10 cellular contexts compared by ENCODE assay signal in genomic region chr9:89743216-89743575, GRCh38.
A peak's percentile ranks its signal among the peaks of the same experiment; 100 is the strongest.
DNase-seq lines count a peak whose midpoint lies in the region; ATAC-seq and TF ChIP-seq lines count a peak whose summit lies in the region.
"Had no signal": no experiment of that assay in that cellular context is flagged by ENCODE, and none has a peak within 500 bp of the region (broad histone marks: within the 10 kb centered on the region; RNA-seq: fewer than 3 reads in every experiment).

No MANE protein-coding gene starts in this region.

- H3K27ac Mint-ChIP-seq in activated CD4-positive, alpha-beta memory T cell treated with anti-CD3 and anti-CD28 coated beads, Interleukin-2, amount 10 ng/mL, durations not matched to agents 7 days and 5 days: peak overlapping the region; percentile 96

- peak overlapping the region; percentile 41 for H3K4me3 Mint-ChIP-seq in activated CD4-positive, alpha-beta memory T cell treated with anti-CD3 and anti-CD28 coated beads, Interleukin-2, amount 10 ng/mL, durations not matched to agents 7 days and 5 days

- H3K4me3 ChIP-seq in gastroesophageal sphincter (no peak overlapping the region), PC-3 (ENCODE audit: low read length) (no peak overlapping the region)
- H3K4me3 ChIP-seq: body of pancreas had no signal

- H3K27ac ChIP-seq in gastroesophageal sphincter (no peak overlapping the region), PC-3 (ENCODE audit: low read length) (no peak overlapping the region)
- H3K27ac ChIP-seq: body of pancreas had no signal

- H3K4me1 ChIP-seq in gastroesophageal sphincter (no peaks in the 10 kb centered on the region), PC-3 (ENCODE audit: insufficient read depth, low read length) (no peaks in the 10 kb centered on the region)

- BruUV-seq in PC-3 (replicated peaks; lab: Mats Ljungman, UMichigan): no TSS peak

- POLR2A ChIA-PET in activated CD4-positive, alpha-beta memory T cell treated with anti-CD3 and anti-CD28 coated beads, Interleukin-2, amount 10 ng/mL, durations not matched to agents 7 days and 5 days (lab: Charles Lee): interaction anchor here (1.0 to 4.5 kb wide), 24 partner anchors 8 to 433 kb away, joined by 3 to 46 read pairs (median 4); partner anchors contain the start of gene GADD45G
- POLR2A ChIA-PET in PC-3 (lab: Charles Lee; ENCODE audit: unreplicated experiment): no interaction called here

- no peaks in the 10 kb centered on the region for H3F3A ChIP-seq in PC-3 (ENCODE audit: low read length, unreplicated experiment)

- TF ChIP-seq POLR2A in gastroesophageal sphincter (IDR thresholded peaks at IDR 0.05): no peak

- H4K20me1 ChIP-seq in PC-3 (ENCODE audit: low read length): no peaks in the 10 kb centered on the region

- ATAC-seq in HG03045 (IDR thresholded peaks at IDR 0.05; ENCODE audit: unreplicated experiment) (peak; percentile 47), gastroesophageal sphincter (no peak), PC-3 (no peak)
- ATAC-seq: body of pancreas, Panc1 had no signal

- H3K9me3 ChIP-seq in gastroesophageal sphincter: peaks cover 0 to 7% (median 0%) of the 10 kb centered on the region in 3 donors
- no peaks in the 10 kb centered on the region for H3K9me3 ChIP-seq in PC-3 (ENCODE audit: low read length)
- H3K9me3 ChIP-seq: body of pancreas had no signal

- no peaks in the 10 kb centered on the region for H3K79me2 ChIP-seq in PC-3 (ENCODE audit: low read length)

- TF ChIP-seq CTCF in gastroesophageal sphincter (IDR thresholded peaks at IDR 0.05) (no peak), PC-3 (conservative IDR thresholded peaks at IDR 0.05; ENCODE audit: low read depth, low read length) (no peak)

- H3K36me3 ChIP-seq in gastroesophageal sphincter (no peaks in the 10 kb centered on the region), PC-3 (ENCODE audit: low read depth, low read length) (no peaks in the 10 kb centered on the region)

- H3K27me3 Mint-ChIP-seq in activated CD4-positive, alpha-beta memory T cell treated with anti-CD3 and anti-CD28 coated beads, Interleukin-2, amount 10 ng/mL, durations not matched to agents 7 days and 5 days: no peaks in the 10 kb centered on the region

- DNase-seq in activated T-cell treated with anti-CD3 and anti-CD28 coated beads for 1 hour (ENCODE audit: low read depth): peak; percentile 4
- no peak for DNase-seq in activated T-cell treated with anti-CD3 and anti-CD28 coated beads, Interleukin-2, amount 50 U/mL, for 1 hour
- peak; percentile 68 for DNase-seq in activated CD4-positive, alpha-beta memory T cell treated with anti-CD3 and anti-CD28 coated beads, Interleukin-2, amount 10 ng/mL, durations not matched to agents 7 days and 5 days
- peak; percentile 51 for DNase-seq in stimulated activated CD8-positive, alpha-beta memory T cell treated with anti-CD3 and anti-CD28 coated beads, Interleukin-4, amount 100 ng/mL, for 48 hours
- no peak for DNase-seq in SIG-M5 (lab: John Stamatoyannopoulos, UW)
- no peak for DNase-seq in PC-3
- DNase-seq: body of pancreas had no signal

- peaks cover 6% of the 10 kb centered on the region for H3K9me3 Mint-ChIP-seq in activated CD4-positive, alpha-beta memory T cell treated with anti-CD3 and anti-CD28 coated beads, Interleukin-2, amount 10 ng/mL, durations not matched to agents 7 days and 5 days

- peaks cover 21% of the 10 kb centered on the region for H3K36me3 Mint-ChIP-seq in activated CD4-positive, alpha-beta memory T cell treated with anti-CD3 and anti-CD28 coated beads, Interleukin-2, amount 10 ng/mL, durations not matched to agents 7 days and 5 days (ENCODE audit: low read depth)

- intact Hi-C loops in PC-3 (cut with micrococcal nuclease): no loop called here

- CTCF ChIA-PET in activated CD4-positive, alpha-beta memory T cell treated with anti-CD3 and anti-CD28 coated beads, Interleukin-2, amount 10 ng/mL, durations not matched to agents 7 days and 5 days (lab: Charles Lee): interaction anchor here (0.8 to 4.1 kb wide), 23 partner anchors 9 to 359 kb away, joined by 3 to 39 read pairs (median 4); partner anchors contain the start of gene GADD45G
- CTCF ChIA-PET in PC-3 (lab: Charles Lee): no interaction called here

- peaks cover 85% of the 10 kb centered on the region for H3K4me1 Mint-ChIP-seq in activated CD4-positive, alpha-beta memory T cell treated with anti-CD3 and anti-CD28 coated beads, Interleukin-2, amount 10 ng/mL, durations not matched to agents 7 days and 5 days

- H2AFZ ChIP-seq in PC-3 (ENCODE audit: low read length): no peak overlapping the region

- TF ChIP-seq EP300 in gastroesophageal sphincter (IDR thresholded peaks at IDR 0.05): no peak

- H3K4me2 ChIP-seq in PC-3 (ENCODE audit: low read length): no peak overlapping the region

- no peaks in the 10 kb centered on the region for H3K9me2 ChIP-seq in PC-3 (replicated peaks; ENCODE audit: low read length)

- no peaks in the 10 kb centered on the region for H3K27me3 ChIP-seq in gastroesophageal sphincter
- no peaks in the 10 kb centered on the region for H3K27me3 ChIP-seq in PC-3 (ENCODE audit: low read length)
- H3K27me3 ChIP-seq: body of pancreas had no signal

- H3K9ac ChIP-seq in PC-3 (ENCODE audit: low read length): no peak overlapping the region

- WGBS in gastroesophageal sphincter (ENCODE audit: low coverage in 1 of 2), 2 donors: 80% methylated on average over 4 of the region's 5 CpGs; no CpG with 5 or more reads in 1 of the 2 donors

Comparison
In these comparisons a context has a peak if more than half of its experiments do, and no peak if none do; other contexts are left out.
1. DNase-seq: peak in activated T-cell treated with anti-CD3 and anti-CD28 coated beads for 1 hour (single experiment), activated CD4-positive, alpha-beta memory T cell treated with anti-CD3 and anti-CD28 coated beads, Interleukin-2, amount 10 ng/mL, durations not matched to agents 7 days and 5 days (single experiment) and stimulated activated CD8-positive, alpha-beta memory T cell treated with anti-CD3 and anti-CD28 coated beads, Interleukin-4, amount 100 ng/mL, for 48 hours (single experiment); none in activated T-cell treated with anti-CD3 and anti-CD28 coated beads, Interleukin-2, amount 50 U/mL, for 1 hour (single experiment), SIG-M5 (single experiment) and PC-3 (single experiment).